In genomic region chr7:42278360-42278759, GRCh38 we compare ENCODE assay signal across 29 cellular contexts. TPM values are rescaled to one million over a fixed set of nuclear protein-coding genes. Genes with fewer than 3 reads are reported as not detected.
"Had no signal": no experiment of that assay in that cellular context is flagged by ENCODE, and none has a peak within 500 bp of the region (broad histone marks: within the 10 kb centered on the region; RNA-seq: fewer than 3 reads in every experiment).

No MANE protein-coding gene starts in this region.

- ATAC-seq: activated CD4-positive, alpha-beta T cell treated with anti-CD3 and anti-CD28 coated beads for 36 hours; effector memory CD8-positive, alpha-beta T cell; heart left ventricle; naive thymus-derived CD4-positive, alpha-beta T cell; sciatic nerve; stimulated activated effector memory CD8-positive, alpha-beta T cell treated with anti-CD3 and anti-CD28 coated beads, Interleukin-12 subunit alpha, Interleukin-12 subunit beta, amount 100 ng/mL, for 72 hours had no signal

- H3K4me3 ChIP-seq: adrenal gland, heart left ventricle, ovary, skin epidermis, thoracic aorta, uterus had no signal

- H3K4me1 ChIP-seq: adrenal gland, heart left ventricle, uterus had no signal

- H3K27ac ChIP-seq: adrenal gland, heart left ventricle, ovary, skin epidermis, thoracic aorta, uterus had no signal

- H3K36me3 ChIP-seq: adrenal gland, heart left ventricle, ovary, thoracic aorta, uterus had no signal

- DNase-seq: activated CD4-positive, alpha-beta T cell treated with anti-CD3 and anti-CD28 coated beads for 36 hours; activated CD4-positive, alpha-beta T cell treated with anti-CD3 and anti-CD28 coated beads, Interleukin-2, amount 50 U/mL, for 4 hours; activated CD4-positive, CD25-positive, alpha-beta regulatory T cell; activated CD8-positive, alpha-beta memory T cell treated with anti-CD3 and anti-CD28 coated beads, Interleukin-2, amount 50 U/mL, for 4 hours; activated effector memory CD4-positive, alpha-beta T cell treated with anti-CD3 and anti-CD28 coated beads, Interleukin-2, amount 50 U/mL, for 16 hours; activated naive CD4-positive, alpha-beta T cell treated with anti-CD3 and anti-CD28 coated beads for 36 hours; activated naive CD8-positive, alpha-beta T cell treated with anti-CD3 and anti-CD28 coated beads for 36 hours; activated T-cell treated with anti-CD3 and anti-CD28 coated beads, Interleukin-2, amount 50 U/mL, for 1 hour; adrenal gland; caudate nucleus; cortex of kidney; effector memory CD8-positive, alpha-beta T cell; foreskin fibroblast; heart left ventricle; hypothalamus; immature natural killer cell; kidney; midbrain; naive thymus-derived CD4-positive, alpha-beta T cell; ovary; stimulated activated CD4-positive, alpha-beta T cell treated with anti-CD3 and anti-CD28 coated beads, Interleukin-12 subunit alpha, Interleukin-12 subunit beta, amount 100 ng/mL, for 4 hours; stimulated activated CD4-positive, alpha-beta T cell treated with anti-CD3 and anti-CD28 coated beads, Interleukin-4, amount 100 ng/mL, for 1 hour; trophoblast cell; uterus had no signal

- H3K9me3 ChIP-seq: adrenal gland, heart left ventricle, ovary, thoracic aorta, uterus had no signal

- H3K27me3 ChIP-seq: adrenal gland, heart left ventricle, ovary, uterus had no signal

RNA-seq across cellular contexts. Expression of gene GLI3, which starts 41.4 kb away (rescaled TPM):
- total RNA-seq: activated naive CD8-positive, alpha-beta T cell treated with anti-CD3 and anti-CD28 coated beads for 36 hours; activated T-helper 1 cell treated with anti-CD3 and anti-CD28 coated beads, Interleukin-12 subunit alpha, Interleukin-12 subunit beta, Interleukin-2, Interleukin-4 antibody, amounts not matched to agents 30 ng/mL and 10 ng/mL and 1 ng/mL, durations not matched to agents 14 hours and 24 hours and 36 hours had no signal
